14 cellular contexts compared by ENCODE assay signal in genomic region chr1:230205719-230206198, GRCh38.
A peak's percentile ranks its signal among the peaks of the same experiment; 100 is the strongest.
DNase-seq lines count a peak whose midpoint lies in the region; ATAC-seq and TF ChIP-seq lines count a peak whose summit lies in the region.
"Had no signal": no experiment of that assay in that cellular context is flagged by ENCODE, and none has a peak within 500 bp of the region (broad histone marks: within the 10 kb centered on the region; RNA-seq: fewer than 3 reads in every experiment).

No MANE protein-coding gene starts in this region.

- intact Hi-C loops in Right ventricle myocardium superior (cut with DNase I) = no loop called here
- intact Hi-C loops in cardiac septum (cut with DNase I) = no loop called here
- intact Hi-C loops in colonic mucosa (cut with DNase I) = no loop called here

- no peak overlapping the region for H2AK5ac ChIP-seq in mesenchymal stem cell (ENCODE audit: low read length, severe bottlenecking)

- H3K18ac ChIP-seq in mesenchymal stem cell (ENCODE audit: low read depth in 1 of 2, low read length in 2 of 2) = no peak overlapping the region

- DNase-seq in Right ventricle myocardium superior = no peak
- no peak for DNase-seq in cardiac septum (ENCODE audit: low spot score)
- peak; percentile 44 for DNase-seq in colonic mucosa
- DNase-seq in mesenchymal stem cell = peak; percentile 19
- DNase-seq in upper lobe of left lung = peak in 1 of 2 donors; percentile 74
- no peak for DNase-seq in NCI-H2196 treated with DMSO at 0.1 percent for 48 hours (lab: John Stamatoyannopoulos, UW; ENCODE audit: unreplicated experiment)
- no peak for DNase-seq in activated CD4-positive, CD25-positive, alpha-beta regulatory T cell treated with anti-CD3 and anti-CD28 coated beads, Interleukin-2, amount 50 U/mL, for 72 hours
- no peak for DNase-seq in activated effector memory CD4-positive, alpha-beta T cell treated with anti-CD3 and anti-CD28 coated beads, Interleukin-2, amount 50 U/mL, for 16 hours
- DNase-seq: spleen, testis had no signal

- no peak overlapping the region for H3K4me2 ChIP-seq in mesenchymal stem cell (ENCODE audit: low read length, poor library complexity, severe bottlenecking)
- H3K4me2 ChIP-seq: A549 had no signal

- H3K9ac ChIP-seq in colonic mucosa (ENCODE audit: low read depth in 2 of 2, low read length in 2 of 2) (peak overlapping the region in 1 of 2 donors; percentile 31), mesenchymal stem cell (ENCODE audit: low read length) (no peak overlapping the region)

- ATAC-seq in Right ventricle myocardium superior (ENCODE audit: poor library complexity) (peak; percentile 40), upper lobe of left lung (ENCODE audit: low FRiP score in 2 of 2) (peak; percentile 29 to 58)
- ATAC-seq: A549 had no signal

- no peaks in the 10 kb centered on the region for H3K36me3 ChIP-seq in colonic mucosa
- H3K36me3 ChIP-seq in mesenchymal stem cell (ENCODE audit: control insufficient read depth in 1 of 2, insufficient read depth in 2 of 2, low read depth in 1 of 2, low read length in 2 of 2) = peaks cover 15 to 36% of the 10 kb centered on the region in 2 experiments
- H3K36me3 ChIP-seq in upper lobe of left lung = peaks cover 0 to 22% (median 4%) of the 10 kb centered on the region in 4 donors

- H3K9me3 ChIP-seq in colonic mucosa (no peaks in the 10 kb centered on the region), mesenchymal stem cell (ENCODE audit: control insufficient read depth, low read length) (no peaks in the 10 kb centered on the region), upper lobe of left lung (no peaks in the 10 kb centered on the region)
- H3K9me3 ChIP-seq: A549, adrenal gland, spleen, testis had no signal

- TF ChIP-seq EP300 in upper lobe of left lung (IDR thresholded peaks at IDR 0.05) = no peak

- H2BK15ac ChIP-seq in mesenchymal stem cell (ENCODE audit: low read depth, poor library complexity, severe bottlenecking) = no peak overlapping the region

- H3K23ac ChIP-seq in mesenchymal stem cell (ENCODE audit: low read length in 2 of 2) = no peak overlapping the region

- TF ChIP-seq CTCF in colonic mucosa (IDR thresholded peaks at IDR 0.05) (no peak), upper lobe of left lung (IDR thresholded peaks at IDR 0.05) (no peak)

- no peak overlapping the region for H3K4me3 ChIP-seq in colonic mucosa
- no peak overlapping the region for H3K4me3 ChIP-seq in mesenchymal stem cell (ENCODE audit: insufficient read depth in 1 of 2, low read depth in 1 of 2, low read length in 2 of 2)
- no peak overlapping the region for H3K4me3 ChIP-seq in upper lobe of left lung
- H3K4me3 ChIP-seq: A549, adrenal gland, SK-N-MC, spleen, testis had no signal

- WGBS in mesenchymal stem cell = 94% methylated on average over 6 of the region's 7 CpGs
- WGBS in upper lobe of left lung, 2 donors = 23 to 44% methylated on average over 2 to 7 of the region's 7 CpGs

- H3K4me1 ChIP-seq in colonic mucosa = peaks cover 6% of the 10 kb centered on the region
- peaks cover 4% of the 10 kb centered on the region for H3K4me1 ChIP-seq in mesenchymal stem cell (ENCODE audit: control insufficient read depth, insufficient read depth, low read depth, low read length)
- H3K4me1 ChIP-seq in upper lobe of left lung = peaks cover 18 to 41% (median 34%) of the 10 kb centered on the region in 4 donors
- H3K4me1 ChIP-seq: A549 had no signal

- H3K27me3 ChIP-seq in colonic mucosa = no peaks in the 10 kb centered on the region
- no peaks in the 10 kb centered on the region for H3K27me3 ChIP-seq in mesenchymal stem cell (ENCODE audit: control insufficient read depth in 1 of 2, insufficient read depth in 1 of 2, low read length in 2 of 2)
- H3K27me3 ChIP-seq in upper lobe of left lung = no peaks in the 10 kb centered on the region
- H3K27me3 ChIP-seq: adrenal gland, spleen, testis had no signal

- H4K91ac ChIP-seq in mesenchymal stem cell (ENCODE audit: low read length) = no peak overlapping the region

- H3K14ac ChIP-seq in mesenchymal stem cell (ENCODE audit: low read length in 2 of 2) = no peak overlapping the region

- peaks cover 35% of the 10 kb centered on the region for H3K79me1 ChIP-seq in mesenchymal stem cell (replicated peaks; ENCODE audit: low read length, poor library complexity, severe bottlenecking)

- H4K8ac ChIP-seq in mesenchymal stem cell (ENCODE audit: low read length) = no peak overlapping the region

- no peak overlapping the region for H2AFZ ChIP-seq in mesenchymal stem cell (ENCODE audit: low read depth, low read length)

- TF ChIP-seq POLR2A in upper lobe of left lung (IDR thresholded peaks at IDR 0.05) = no peak

- H3K4ac ChIP-seq in mesenchymal stem cell (ENCODE audit: low read depth in 1 of 2, low read length in 2 of 2) = no peak overlapping the region

- H2BK12ac ChIP-seq in mesenchymal stem cell (ENCODE audit: low read length in 2 of 2) = no peak overlapping the region

- no peak overlapping the region for H2BK120ac ChIP-seq in mesenchymal stem cell (ENCODE audit: low read depth, low read length)

- H3K27ac ChIP-seq in colonic mucosa (peak overlapping the region; percentile 56), mesenchymal stem cell (ENCODE audit: low read length, poor library complexity, severe bottlenecking) (no peak overlapping the region), upper lobe of left lung (peak overlapping the region; percentile 28 to 78 (median 48))
- H3K27ac ChIP-seq: A549, adrenal gland, spleen, testis, VCaP had no signal

- no peak overlapping the region for H2BK5ac ChIP-seq in mesenchymal stem cell (ENCODE audit: low read depth, low read length, poor library complexity, severe bottlenecking)

Comparison
In these comparisons a context has a peak if more than half of its experiments do, and no peak if none do; other contexts are left out.
1. DNase-seq: peak in colonic mucosa (single experiment) and mesenchymal stem cell (single experiment); none in Right ventricle myocardium superior (single experiment), cardiac septum (single experiment), NCI-H2196 treated with DMSO at 0.1 percent for 48 hours (single experiment), activated CD4-positive, CD25-positive, alpha-beta regulatory T cell treated with anti-CD3 and anti-CD28 coated beads, Interleukin-2, amount 50 U/mL, for 72 hours (single experiment) and activated effector memory CD4-positive, alpha-beta T cell treated with anti-CD3 and anti-CD28 coated beads, Interleukin-2, amount 50 U/mL, for 16 hours (single experiment).